Comparison of ENCODE assay signal across 9 cellular contexts in the genomic region with DNA sequence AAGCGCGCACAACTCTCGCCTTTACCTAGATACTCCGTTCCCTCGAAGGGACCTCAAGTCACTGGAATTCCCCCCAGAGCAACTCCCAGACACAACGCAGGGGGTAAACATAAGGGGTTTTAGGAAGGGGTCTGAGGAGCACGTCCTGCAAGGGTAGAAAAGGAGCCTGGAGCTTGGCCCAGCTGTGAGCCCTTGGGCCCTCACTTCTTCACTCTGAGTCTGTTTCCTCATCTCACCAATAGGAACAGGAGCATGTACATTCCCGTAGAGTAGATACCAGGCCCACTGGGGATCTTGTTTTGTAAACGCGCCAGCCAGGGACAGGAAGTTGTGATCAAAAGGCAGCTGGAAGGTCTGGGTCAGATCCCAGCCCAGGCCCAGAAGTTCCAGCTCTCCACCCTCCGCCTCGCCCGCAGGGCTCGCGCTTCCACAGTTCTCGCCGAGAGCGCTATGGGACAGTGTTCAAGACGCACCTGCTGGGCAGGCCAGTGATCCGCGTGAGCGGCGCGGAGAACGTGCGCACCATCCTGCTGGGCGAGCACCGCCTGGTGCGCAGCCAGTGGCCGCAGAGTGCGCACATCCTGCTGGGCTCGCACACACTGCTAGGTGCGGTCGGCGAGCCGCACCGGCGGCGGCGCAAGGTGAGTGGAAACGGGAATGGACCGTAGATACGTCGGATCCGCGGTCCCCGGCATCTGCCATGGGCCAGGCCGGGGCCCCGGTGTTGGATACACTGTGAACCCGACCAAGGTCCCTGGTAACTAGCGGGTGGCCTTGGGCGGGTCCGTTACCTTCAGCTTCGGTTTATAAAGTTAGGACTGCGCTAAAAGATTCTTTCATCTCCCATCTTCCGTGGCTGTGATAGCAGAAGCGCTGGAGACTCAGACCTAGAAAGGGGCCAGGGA. TPM values are rescaled to one million over a fixed set of nuclear protein-coding genes. Genes with fewer than 3 reads are reported as not detected.
DNase-seq lines count a peak whose midpoint lies in the region; ATAC-seq and TF ChIP-seq lines count a peak whose summit lies in the region.
"Had no signal": no experiment of that assay in that cellular context is flagged by ENCODE, and none has a peak within 500 bp of the region (broad histone marks: within the 10 kb centered on the region; RNA-seq: fewer than 3 reads in every experiment).

No MANE protein-coding gene starts in this region.

- DNase-seq in AG04450 (ENCODE audit: low read depth, low spot score) (no peak), mucosa of descending colon (peak in 1 of 3 donors; percentile 45), GM19240 (ENCODE audit: insufficient read length, low spot score) (no peak), KG1 (lab: John Stamatoyannopoulos, UW) (no peak), ecto neural progenitor cell (ENCODE audit: low spot score) (no peak), DMS114 treated with DMSO at 0.1 percent for 48 hours (lab: John Stamatoyannopoulos, UW; ENCODE audit: unreplicated experiment) (no peak)
- DNase-seq in effector memory CD8-positive, alpha-beta T cell = no peak

- H3K4me3 ChIP-seq in AG04450 (ENCODE audit: low read depth, low read length) = peak overlapping the region; percentile 53
- H3K4me3 ChIP-seq in HUES48 (ENCODE audit: low read depth, low read length) = peak overlapping the region; percentile 54
- no peak overlapping the region for H3K4me3 ChIP-seq in mucosa of descending colon
- H3K4me3 ChIP-seq: SJSA1 had no signal

- peaks cover 4% of the 10 kb centered on the region for H3K36me3 Mint-ChIP-seq in effector memory CD8-positive, alpha-beta T cell (ENCODE audit: insufficient read depth)

- intact Hi-C loops in mucosa of descending colon (cut with DNase I, micrococcal nuclease) = no loop called here

- peaks cover 15% of the 10 kb centered on the region; the same call in 1 of the 2 replicates for H3K4me1 ChIP-seq in HUES48 (ENCODE audit: control insufficient read depth, insufficient read depth, low read length)
- H3K4me1 ChIP-seq in mucosa of descending colon (ENCODE audit: low read depth) = peaks cover 21% of the 10 kb centered on the region

- H3K27me3 Mint-ChIP-seq in effector memory CD8-positive, alpha-beta T cell = peaks cover 22 to 51% of the 10 kb centered on the region in 2 donors

- peak overlapping the region; percentile 74 for H3K4me3 Mint-ChIP-seq in effector memory CD8-positive, alpha-beta T cell

- no peak overlapping the region for H3K9ac ChIP-seq in HUES48 (ENCODE audit: low read depth, low read length)

- TF ChIP-seq CTCF in AG04450 (IDR thresholded peaks at IDR 0.05; ENCODE audit: low read depth, low read length) = no peak
- TF ChIP-seq CTCF in mucosa of descending colon (IDR thresholded peaks at IDR 0.05) = no peak

- POLR2A ChIA-PET in AG04450 (lab: Yijun Ruan, JAX) = no interaction called here

- H3K9me3 ChIP-seq in AG04450 (ENCODE audit: control insufficient read depth, insufficient read depth, low read length) (no peaks in the 10 kb centered on the region; the same call in 1 of the 2 replicates), HUES48 (ENCODE audit: control insufficient read depth, insufficient read depth, low read length) (no peaks in the 10 kb centered on the region), mucosa of descending colon (no peaks in the 10 kb centered on the region)

- peak; percentile 43 for ATAC-seq in effector memory CD8-positive, alpha-beta T cell (replicated peaks)
- ATAC-seq in mucosa of descending colon = peak; percentile 70

- H3K27ac Mint-ChIP-seq in effector memory CD8-positive, alpha-beta T cell = no peak overlapping the region

- CTCF ChIA-PET in AG04450 (lab: Charles Lee) = interaction anchor here (0.8 to 1.4 kb wide), 5 partner anchors 11 to 75 kb away, joined by 3 to 4 read pairs (median 3); no protein-coding TSS in a partner anchor

- peaks cover 19 to 20% of the 10 kb centered on the region in 2 donors for H3K4me1 Mint-ChIP-seq in effector memory CD8-positive, alpha-beta T cell (ENCODE audit: low read depth in 2 of 2)

- H3K9me3 Mint-ChIP-seq in effector memory CD8-positive, alpha-beta T cell = no peaks in the 10 kb centered on the region

- no peak overlapping the region for H3K27ac ChIP-seq in AG04450 (ENCODE audit: low read depth, low read length)
- no peak overlapping the region for H3K27ac ChIP-seq in HUES48 (ENCODE audit: low read depth, low read length)
- H3K27ac ChIP-seq: SJSA1 had no signal

- H3K27me3 ChIP-seq in AG04450 (ENCODE audit: control insufficient read depth, insufficient read depth, low read length) (peaks cover 62% of the 10 kb centered on the region), HUES48 (ENCODE audit: control insufficient read depth, insufficient read depth, low read length) (peaks cover 95% of the 10 kb centered on the region)

- H3K36me3 ChIP-seq in HUES48 (ENCODE audit: control insufficient read depth, insufficient read depth, low read length) (no peaks in the 10 kb centered on the region), mucosa of descending colon (ENCODE audit: low read depth) (no peaks in the 10 kb centered on the region)

RNA-seq across cellular contexts. Expression of a gene that starts 1.2 kb away (rescaled TPM):
- polyA plus RNA-seq in AG04450 (2011; rRNA removed) = not detected in 2 replicates
- polyA minus RNA-seq in AG04450 (2011; rRNA and poly(A)+ RNA removed) = 0.05 TPM in 1 of 2 replicates, not detected in the other
- total RNA-seq in mucosa of descending colon = under 1 TPM in 2 of 3 donors, not detected in 1; 0.09 to 0.14 TPM
- total RNA-seq: SJSA1 had no signal

RNA-seq across cellular contexts. Expression of a gene that starts 11.8 kb away (rescaled TPM):
- polyA plus RNA-seq in AG04450 (2011; rRNA removed) = not detected in 2 replicates
- polyA minus RNA-seq in AG04450 (2011; rRNA and poly(A)+ RNA removed) = 0.30 and 0.32 TPM in 2 replicates
- not detected for total RNA-seq in mucosa of descending colon
